Comparison of ENCODE assay signal across 24 cellular contexts in genomic region chr3:128319107-128319506, GRCh38.
DNase-seq lines count a peak whose midpoint lies in the region; ATAC-seq and TF ChIP-seq lines count a peak whose summit lies in the region.
"Had no signal": no experiment of that assay in that cellular context is flagged by ENCODE, and none has a peak within 500 bp of the region (broad histone marks: within the 10 kb centered on the region; RNA-seq: fewer than 3 reads in every experiment).

No MANE protein-coding gene starts in this region.

- no peaks in the 10 kb centered on the region for H3K9me3 ChIP-seq in CD4-positive, alpha-beta memory T cell (ENCODE audit: control insufficient read depth in 1 of 2, low read length in 2 of 2)
- H3K9me3 ChIP-seq in esophagus muscularis mucosa, result no peaks in the 10 kb centered on the region
- H3K9me3 ChIP-seq in effector memory CD4-positive, alpha-beta T cell (ENCODE audit: control insufficient read depth, low read length), result no peaks in the 10 kb centered on the region
- H3K9me3 ChIP-seq: ovary, SJCRH30, thoracic aorta had no signal

- H3K27me3 ChIP-seq in CD4-positive, alpha-beta memory T cell (ENCODE audit: insufficient read depth, low read length), result no peaks in the 10 kb centered on the region
- no peaks in the 10 kb centered on the region for H3K27me3 ChIP-seq in esophagus muscularis mucosa
- H3K27me3 ChIP-seq in effector memory CD4-positive, alpha-beta T cell (replicated peaks; ENCODE audit: control insufficient read depth, insufficient read depth, low read length, poor library complexity, severe bottlenecking), result no peaks in the 10 kb centered on the region
- H3K27me3 ChIP-seq: foreskin keratinocyte, ovary, SJCRH30 had no signal

- no peak for TF ChIP-seq POLR2A in esophagus muscularis mucosa (IDR thresholded peaks at IDR 0.05; ENCODE audit: low read depth)

- TF ChIP-seq EP300 in esophagus muscularis mucosa (IDR thresholded peaks at IDR 0.05), result no peak

- TF ChIP-seq CTCF in C4-2B (conservative IDR thresholded peaks at IDR 0.05), result no peak
- no peak for TF ChIP-seq CTCF in osteocyte (IDR thresholded peaks at IDR 0.05)
- TF ChIP-seq CTCF in esophagus muscularis mucosa (IDR thresholded peaks at IDR 0.05), result no peak

- intact Hi-C loops in CD4-positive, alpha-beta memory T cell (cut with micrococcal nuclease), result no loop called here
- intact Hi-C loops in esophagus muscularis mucosa (cut with DNase I), result no loop called here

- 95% methylated on average over 8 of the region's 8 CpGs for WGBS in esophagus muscularis mucosa

- peaks cover 5 to 9% of the 10 kb centered on the region in 2 donors for H3K36me3 Mint-ChIP-seq in CD4-positive, alpha-beta memory T cell
- H3K36me3 Mint-ChIP-seq in activated T-helper 17 cell treated with anti-CD3 and anti-CD28 coated beads, Interleukin-2, amount 50 U/mL, for 72 hours (ENCODE audit: low read depth), result peaks cover 5% of the 10 kb centered on the region
- H3K36me3 Mint-ChIP-seq in osteocyte (ENCODE audit: unreplicated experiment), result peaks cover 2% of the 10 kb centered on the region
- H3K36me3 Mint-ChIP-seq: brain had no signal

- CTCF ChIA-PET in CD4-positive, alpha-beta memory T cell (lab: Charles Lee; ENCODE audit: partially characterized antibody), result interaction anchor here (4.5 to 8.0 kb wide), 2 partner anchors 93 to 224 kb away, joined by 69 to 145 read pairs; no protein-coding TSS in a partner anchor

- no peaks in the 10 kb centered on the region for H3K36me3 ChIP-seq in CD4-positive, alpha-beta memory T cell (ENCODE audit: insufficient read depth, low read length)
- peaks cover 0 to 21% (median 11%) of the 10 kb centered on the region in 4 donors for H3K36me3 ChIP-seq in esophagus muscularis mucosa
- peaks cover 6% of the 10 kb centered on the region for H3K36me3 ChIP-seq in effector memory CD4-positive, alpha-beta T cell (ENCODE audit: control insufficient read depth, insufficient read depth, low read length)
- H3K36me3 ChIP-seq: ovary, SJCRH30, thoracic aorta had no signal

- H3K27ac Mint-ChIP-seq in CD4-positive, alpha-beta memory T cell, result peak overlapping the region; percentile 42 to 89 (median 67)
- peak overlapping the region; percentile 65 for H3K27ac Mint-ChIP-seq in activated T-helper 17 cell treated with anti-CD3 and anti-CD28 coated beads, Interleukin-2, amount 50 U/mL, for 72 hours
- no peak overlapping the region for H3K27ac Mint-ChIP-seq in osteocyte (ENCODE audit: unreplicated experiment)
- H3K27ac Mint-ChIP-seq: activated CD4-positive, alpha-beta T cell treated with anti-CD3 and anti-CD28 coated beads, Interleukin-2, amount 10 ng/mL, durations not matched to agents 24 days and 14 days; naive B cell; stimulated activated naive B cell treated with anti-CD40 and anti-IgM and Interleukin-4, amounts not matched to agents 10 μg/mL and 1 μg/mL and 100 μg/mL, for 72 hours had no signal

- H3K4me3 ChIP-seq in CD4-positive, alpha-beta memory T cell (ENCODE audit: low read length in 2 of 2), result no peak overlapping the region
- H3K4me3 ChIP-seq in esophagus muscularis mucosa, result no peak overlapping the region
- no peak overlapping the region for H3K4me3 ChIP-seq in effector memory CD4-positive, alpha-beta T cell (ENCODE audit: insufficient read depth, low read depth, low read length, poor library complexity, severe bottlenecking)
- H3K4me3 ChIP-seq: ovary, SJCRH30, thoracic aorta had no signal

- POLR2A ChIA-PET in CD4-positive, alpha-beta memory T cell (lab: Charles Lee; ENCODE audit: partially characterized antibody), result no interaction called here

- H3K4me3 Mint-ChIP-seq in CD4-positive, alpha-beta memory T cell, result peak overlapping the region in 1 of 8 donors; percentile 38
- no peak overlapping the region for H3K4me3 Mint-ChIP-seq in activated T-helper 17 cell treated with anti-CD3 and anti-CD28 coated beads, Interleukin-2, amount 50 U/mL, for 72 hours
- no peak overlapping the region for H3K4me3 Mint-ChIP-seq in osteocyte (ENCODE audit: unreplicated experiment)
- H3K4me3 Mint-ChIP-seq: activated CD4-positive, alpha-beta T cell treated with anti-CD3 and anti-CD28 coated beads, Interleukin-2, amount 10 ng/mL, durations not matched to agents 24 days and 14 days; brain; effector memory CD8-positive, alpha-beta T cell; naive B cell; stimulated activated naive B cell treated with anti-CD40 and anti-IgM and Interleukin-4, amounts not matched to agents 10 μg/mL and 1 μg/mL and 100 μg/mL, for 72 hours had no signal

- ATAC-seq in activated T-helper 17 cell treated with anti-CD3 and anti-CD28 coated beads, Interleukin-2, amount 50 U/mL, for 72 hours (replicated peaks), result no peak
- no peak for ATAC-seq in GM21528 (IDR thresholded peaks at IDR 0.05; ENCODE audit: low FRiP score, unreplicated experiment)
- ATAC-seq: effector memory CD8-positive, alpha-beta T cell; foreskin keratinocyte; right cardiac atrium; stimulated activated naive B cell treated with anti-CD40 and anti-IgM and Interleukin-4, amounts not matched to agents 10 μg/mL and 1 μg/mL and 100 μg/mL, for 72 hours had no signal

- H3K4me1 ChIP-seq in CD4-positive, alpha-beta memory T cell (ENCODE audit: insufficient read depth, low read length), result peaks cover 68% of the 10 kb centered on the region
- peaks cover 0 to 8% (median 3%) of the 10 kb centered on the region in 4 donors for H3K4me1 ChIP-seq in esophagus muscularis mucosa
- H3K4me1 ChIP-seq in effector memory CD4-positive, alpha-beta T cell (ENCODE audit: control insufficient read depth, insufficient read depth, low read length, poor library complexity, severe bottlenecking), result peaks cover 27% of the 10 kb centered on the region
- H3K4me1 ChIP-seq: foreskin keratinocyte, SJCRH30 had no signal

- no peak for DNase-seq in CD4-positive, alpha-beta memory T cell
- DNase-seq in osteocyte (ENCODE audit: extremely low spot score, unreplicated experiment) (peak; percentile 72), esophagus muscularis mucosa (ENCODE audit: extremely low spot score) (no peak)
- DNase-seq in effector memory CD4-positive, alpha-beta T cell, result no peak
- DNase-seq: activated CD4-positive, alpha-beta T cell treated with anti-CD3 and anti-CD28 coated beads, Interleukin-2, amount 10 ng/mL, durations not matched to agents 24 days and 14 days; DMS79; effector memory CD8-positive, alpha-beta T cell; foreskin keratinocyte; Karpas-422; mesendoderm; naive B cell; NCI-H1436 treated with DMSO at 0.1 percent for 48 hours; NCI-H2107; right cardiac atrium; SJCRH30; stimulated activated CD4-positive, alpha-beta T cell treated with anti-CD3 and anti-CD28 coated beads, Interleukin-12 subunit alpha, Interleukin-12 subunit beta, amount 100 ng/mL, for 4 hours; stimulated activated CD4-positive, alpha-beta T cell treated with anti-CD3 and anti-CD28 coated beads, Interleukin-4, amount 100 ng/mL, for 24 hours; stimulated activated naive B cell treated with anti-CD40 and anti-IgM and Interleukin-4, amounts not matched to agents 10 μg/mL and 1 μg/mL and 100 μg/mL, for 72 hours had no signal

- H3K4me1 Mint-ChIP-seq in CD4-positive, alpha-beta memory T cell, result peaks cover 28 to 77% (median 48%) of the 10 kb centered on the region in 4 donors
- peaks cover 24% of the 10 kb centered on the region for H3K4me1 Mint-ChIP-seq in activated T-helper 17 cell treated with anti-CD3 and anti-CD28 coated beads, Interleukin-2, amount 50 U/mL, for 72 hours
- H3K4me1 Mint-ChIP-seq in osteocyte (ENCODE audit: unreplicated experiment), result peaks cover 5% of the 10 kb centered on the region
- H3K4me1 Mint-ChIP-seq: stimulated activated naive B cell treated with anti-CD40 and anti-IgM and Interleukin-4, amounts not matched to agents 10 μg/mL and 1 μg/mL and 100 μg/mL, for 72 hours had no signal

- H3K9me3 Mint-ChIP-seq in CD4-positive, alpha-beta memory T cell, result peaks cover 0 to 1% (median 0%) of the 10 kb centered on the region in 8 donors
- H3K9me3 Mint-ChIP-seq in activated T-helper 17 cell treated with anti-CD3 and anti-CD28 coated beads, Interleukin-2, amount 50 U/mL, for 72 hours, result no peaks in the 10 kb centered on the region
- H3K9me3 Mint-ChIP-seq in osteocyte (ENCODE audit: unreplicated experiment), result no peaks in the 10 kb centered on the region
- H3K9me3 Mint-ChIP-seq: activated CD4-positive, alpha-beta T cell treated with anti-CD3 and anti-CD28 coated beads, Interleukin-2, amount 10 ng/mL, durations not matched to agents 24 days and 14 days; brain; effector memory CD8-positive, alpha-beta T cell; naive B cell; stimulated activated naive B cell treated with anti-CD40 and anti-IgM and Interleukin-4, amounts not matched to agents 10 μg/mL and 1 μg/mL and 100 μg/mL, for 72 hours had no signal

- H3K27ac ChIP-seq in C4-2B, result peak overlapping the region; percentile 92
- H3K27ac ChIP-seq in CD4-positive, alpha-beta memory T cell (ENCODE audit: low read depth, low read length), result no peak overlapping the region
- no peak overlapping the region for H3K27ac ChIP-seq in esophagus muscularis mucosa (replicated peaks in 1 of 4)
- no peak overlapping the region for H3K27ac ChIP-seq in effector memory CD4-positive, alpha-beta T cell (ENCODE audit: insufficient read depth, low read length, poor library complexity, severe bottlenecking)
- H3K27ac ChIP-seq: foreskin keratinocyte, ovary, SJCRH30, thoracic aorta had no signal

- H3K27me3 Mint-ChIP-seq in CD4-positive, alpha-beta memory T cell, result no peaks in the 10 kb centered on the region
- no peaks in the 10 kb centered on the region for H3K27me3 Mint-ChIP-seq in activated T-helper 17 cell treated with anti-CD3 and anti-CD28 coated beads, Interleukin-2, amount 50 U/mL, for 72 hours
- no peaks in the 10 kb centered on the region for H3K27me3 Mint-ChIP-seq in osteocyte (ENCODE audit: unreplicated experiment)
- H3K27me3 Mint-ChIP-seq: activated CD4-positive, alpha-beta T cell treated with anti-CD3 and anti-CD28 coated beads, Interleukin-2, amount 10 ng/mL, durations not matched to agents 24 days and 14 days; brain; effector memory CD8-positive, alpha-beta T cell; naive B cell; stimulated activated naive B cell treated with anti-CD40 and anti-IgM and Interleukin-4, amounts not matched to agents 10 μg/mL and 1 μg/mL and 100 μg/mL, for 72 hours had no signal
